In the genomic region with DNA sequence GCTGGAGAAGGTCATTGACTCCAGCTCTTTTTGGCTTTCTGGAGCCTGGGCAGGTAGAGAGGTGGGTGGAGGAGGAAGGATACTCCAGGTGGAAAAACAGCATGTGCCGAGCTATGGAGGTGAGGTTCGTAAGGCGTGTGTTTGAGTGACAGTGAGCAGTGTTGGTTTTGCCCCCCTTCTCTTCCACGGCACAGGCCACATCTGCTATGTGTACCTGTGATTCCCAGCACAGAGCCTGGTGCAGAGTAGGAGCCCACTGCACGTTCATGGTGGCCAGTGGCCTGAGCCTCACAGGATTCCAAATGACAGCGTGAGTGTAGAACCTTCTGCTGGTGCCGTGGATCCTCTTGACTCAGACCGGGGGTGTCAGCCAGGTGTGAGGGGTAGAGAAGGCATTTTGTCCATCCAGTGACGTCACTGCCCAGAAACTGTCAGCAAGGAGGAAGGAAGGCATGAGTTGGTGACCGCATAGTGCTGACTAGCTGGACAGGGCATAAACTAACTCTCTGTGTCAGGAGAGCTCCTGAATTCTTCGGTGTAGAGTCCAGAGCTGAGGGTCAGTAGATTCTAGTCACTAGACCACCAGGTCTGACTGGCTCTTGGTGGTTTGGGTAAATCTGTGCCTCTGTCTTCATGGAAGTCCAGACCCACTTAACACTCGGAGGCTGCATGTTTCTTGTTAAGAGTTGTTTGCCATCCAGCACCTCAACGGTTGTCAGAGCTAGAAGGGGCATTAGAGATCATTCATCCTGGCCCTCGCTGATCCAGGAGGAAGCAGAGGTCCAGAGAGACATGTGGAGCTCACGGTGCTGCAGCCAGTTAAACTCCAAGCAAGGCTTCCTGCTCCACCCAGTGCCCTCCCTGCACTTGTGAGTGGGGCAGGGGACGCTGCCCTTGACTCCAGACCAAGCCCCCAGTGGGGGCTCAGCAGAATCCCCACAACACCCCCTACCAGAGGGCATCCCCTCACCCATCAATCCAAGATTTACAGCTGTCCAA, we compare ENCODE assay signal across 13 cellular contexts. TPM values are rescaled to one million over a fixed set of nuclear protein-coding genes. Genes with fewer than 3 reads are reported as not detected.
DNase-seq lines count a peak whose midpoint lies in the region; ATAC-seq and TF ChIP-seq lines count a peak whose summit lies in the region.
"Had no signal": no experiment of that assay in that cellular context is flagged by ENCODE, and none has a peak within 500 bp of the region (broad histone marks: within the 10 kb centered on the region; RNA-seq: fewer than 3 reads in every experiment).

No MANE protein-coding gene starts in this region.

- H2BK120ac ChIP-seq in trophoblast cell (ENCODE audit: insufficient read depth, low read length, poor library complexity), result no peak overlapping the region

- TF ChIP-seq CTCF in Calu3 (IDR thresholded peaks at IDR 0.05; ENCODE audit: unreplicated experiment) (no peak), PC-9 (conservative IDR thresholded peaks at IDR 0.05) (no peak), hepatocyte (IDR thresholded peaks at IDR 0.05; ENCODE audit: poor library complexity) (no peak)

- H2BK12ac ChIP-seq in trophoblast cell (ENCODE audit: low read length), result no peak overlapping the region

- 84% methylated on average over 16 of the region's 16 CpGs for WGBS in hepatocyte (ENCODE audit: low lambda C conversion rate, missing lambda C conversion rate)
- WGBS in trophoblast cell (ENCODE audit: extremely low coverage, insufficient coverage, insufficient read length), result no CpG with 5 or more reads among the region's 16 CpGs

- peaks cover 52% of the 10 kb centered on the region for H3K36me3 Mint-ChIP-seq in Calu3 (ENCODE audit: insufficient read depth, unreplicated experiment)

- peak overlapping the region; percentile 14 for H3K14ac ChIP-seq in trophoblast cell (ENCODE audit: low read length)

- CTCF ChIA-PET in Calu3 (lab: Charles Lee) (interaction anchor here (0.8 to 6.5 kb wide), 5 partner anchors 10 to 344 kb away, joined by 3 to 89 read pairs (median 4); a partner anchor contains a TSS), PC-9 (lab: Charles Lee) (no interaction called here)

- H2AFZ ChIP-seq in PC-9 (no peak overlapping the region), hepatocyte (no peak overlapping the region), trophoblast cell (ENCODE audit: insufficient read depth, low read length, poor library complexity) (no peak overlapping the region)

- intact Hi-C loops in Calu3 (cut with micrococcal nuclease; ENCODE audit: unreplicated experiment) (no loop called here), PC-9 (cut with micrococcal nuclease; ENCODE audit: unreplicated experiment) (no loop called here)

- H3K36me3 ChIP-seq in PC-9 (ENCODE audit: low read depth), result peaks cover 16% of the 10 kb centered on the region; the same call in 1 of the 2 replicates
- no peaks in the 10 kb centered on the region for H3K36me3 ChIP-seq in hepatocyte (replicated peaks; ENCODE audit: insufficient read depth, low read depth)
- H3K36me3 ChIP-seq in trophoblast cell (ENCODE audit: control insufficient read depth in 1 of 2, insufficient read depth in 2 of 2, low read length in 2 of 2), result peaks cover 0 to 5% of the 10 kb centered on the region in 2 experiments

- H3K23ac ChIP-seq in trophoblast cell (ENCODE audit: low read length), result no peak overlapping the region

- H2AK5ac ChIP-seq in trophoblast cell (ENCODE audit: low read length), result no peak overlapping the region

- H4K8ac ChIP-seq in trophoblast cell (ENCODE audit: low read depth, low read length), result no peak overlapping the region

- ATAC-seq in HG03108 (IDR thresholded peaks at IDR 0.05; ENCODE audit: unreplicated experiment), result no peak
- ATAC-seq: T-cell had no signal

- H3K4me1 ChIP-seq in PC-9 (replicated peaks; ENCODE audit: insufficient read depth), result peaks cover 50% of the 10 kb centered on the region
- H3K4me1 ChIP-seq in hepatocyte (ENCODE audit: insufficient read depth), result peaks cover 41% of the 10 kb centered on the region
- H3K4me1 ChIP-seq in trophoblast cell (ENCODE audit: control insufficient read depth in 1 of 2, insufficient read depth in 2 of 2, low read length in 2 of 2), result peaks cover 6 to 11% of the 10 kb centered on the region in 2 experiments

- no peak overlapping the region for H4K12ac ChIP-seq in trophoblast cell (ENCODE audit: low read depth, low read length)

- peaks cover 87% of the 10 kb centered on the region for H3K79me2 ChIP-seq in PC-9 (ENCODE audit: low read depth)
- H3K79me2 ChIP-seq in hepatocyte, result peaks cover 71% of the 10 kb centered on the region
- peaks cover 12% of the 10 kb centered on the region for H3K79me2 ChIP-seq in trophoblast cell (ENCODE audit: control insufficient read depth, insufficient read depth, low read length, poor library complexity)

- H4K20me1 ChIP-seq in PC-9 (ENCODE audit: insufficient read depth) (peaks cover 7% of the 10 kb centered on the region; the same call in 1 of the 2 replicates), hepatocyte (ENCODE audit: insufficient read depth, poor library complexity, severe bottlenecking) (peaks cover 6% of the 10 kb centered on the region)

- no peaks in the 10 kb centered on the region for H3K9me2 ChIP-seq in PC-9 (ENCODE audit: insufficient read depth)
- no peaks in the 10 kb centered on the region for H3K9me2 ChIP-seq in hepatocyte (replicated peaks; ENCODE audit: insufficient read depth)

- H3K27ac Mint-ChIP-seq in Calu3 (ENCODE audit: unreplicated experiment), result peak overlapping the region; percentile 78
- H3K27ac Mint-ChIP-seq: activated T-cell treated with anti-CD3 and anti-CD28 coated beads, Interleukin-2, amount 50 U/mL, for 24 hours; T-cell had no signal

- H3K27me3 Mint-ChIP-seq in Calu3 (ENCODE audit: unreplicated experiment), result no peaks in the 10 kb centered on the region
- H3K27me3 Mint-ChIP-seq: activated T-cell treated with anti-CD3 and anti-CD28 coated beads, Interleukin-2, amount 50 U/mL, for 24 hours; CD8-positive, alpha-beta memory T cell; T-cell had no signal

- POLR2A ChIA-PET in PC-9 (lab: Charles Lee; ENCODE audit: unreplicated experiment), result no interaction called here

- H3K4me3 Mint-ChIP-seq in Calu3 (ENCODE audit: low read depth, unreplicated experiment), result peak overlapping the region; percentile 99
- H3K4me3 Mint-ChIP-seq: activated T-cell treated with anti-CD3 and anti-CD28 coated beads, Interleukin-2, amount 50 U/mL, for 24 hours; T-cell had no signal

- no peak overlapping the region for H4K91ac ChIP-seq in trophoblast cell (ENCODE audit: low read depth, low read length)

- H3K4me3 ChIP-seq in PC-9, result peak overlapping the region; percentile 80; the same call in 1 of the 2 replicates
- no peak overlapping the region for H3K4me3 ChIP-seq in hepatocyte
- no peak overlapping the region for H3K4me3 ChIP-seq in trophoblast cell (ENCODE audit: low read depth, low read length)

- peak overlapping the region; percentile 9 for H3K9ac ChIP-seq in trophoblast cell (ENCODE audit: low read length)

- peaks cover 12% of the 10 kb centered on the region for H3K79me1 ChIP-seq in trophoblast cell (ENCODE audit: low read length)

- BruUV-seq in Calu3 (replicated peaks; lab: Mats Ljungman, UMichigan) (no TSS peak), PC-9 (replicated peaks; lab: Mats Ljungman, UMichigan) (no TSS peak)

- H2BK5ac ChIP-seq in trophoblast cell (ENCODE audit: low read depth, low read length, poor library complexity), result no peak overlapping the region

- H3K4me1 Mint-ChIP-seq in Calu3 (ENCODE audit: low read depth, unreplicated experiment), result peaks cover 60% of the 10 kb centered on the region

- H3F3A ChIP-seq in PC-9 (ENCODE audit: insufficient read depth, low read depth), result peaks cover 28% of the 10 kb centered on the region; the same call in 1 of the 2 replicates

- H3K4me2 ChIP-seq in PC-9, result peak overlapping the region; percentile 85
- peak overlapping the region; percentile 90 for H3K4me2 ChIP-seq in hepatocyte
- no peak overlapping the region for H3K4me2 ChIP-seq in trophoblast cell (ENCODE audit: low read length)

- H3K9me3 Mint-ChIP-seq in Calu3 (ENCODE audit: low read depth, unreplicated experiment), result no peaks in the 10 kb centered on the region
- H3K9me3 Mint-ChIP-seq: activated T-cell treated with anti-CD3 and anti-CD28 coated beads, Interleukin-2, amount 50 U/mL, for 24 hours; CD8-positive, alpha-beta memory T cell; T-cell had no signal

- no peaks in the 10 kb centered on the region for H3K9me3 ChIP-seq in PC-9 (ENCODE audit: insufficient read depth, low read depth)
- no peaks in the 10 kb centered on the region for H3K9me3 ChIP-seq in hepatocyte (ENCODE audit: low read depth)
- peaks cover 2% of the 10 kb centered on the region for H3K9me3 ChIP-seq in trophoblast cell (ENCODE audit: insufficient read depth, low read depth, low read length)

- DNase-seq in Calu3 (no peak), PC-9 (no peak), hepatocyte (ENCODE audit: low spot score) (no peak), trophoblast cell (peak; percentile 66 to 76), RPMI8226 (no peak), MV-4-11 (lab: John Stamatoyannopoulos, UW) (no peak)
- DNase-seq: activated CD4-positive, CD25-positive, alpha-beta regulatory T cell treated with anti-CD3 and anti-CD28 coated beads, Interleukin-2, amount 50 U/mL, for 72 hours; activated T-cell treated with anti-CD3 and anti-CD28 coated beads, Interleukin-2, amount 50 U/mL, for 24 hours; CD8-positive, alpha-beta memory T cell; GF-D8; stimulated activated CD4-positive, alpha-beta T cell treated with anti-CD3 and anti-CD28 coated beads, Interleukin-2, amount 100 ng/mL, for 24 hours; T-cell had no signal

- H3K27me3 ChIP-seq in PC-9 (ENCODE audit: insufficient read depth, low read depth), result no peaks in the 10 kb centered on the region
- H3K27me3 ChIP-seq in hepatocyte, result no peaks in the 10 kb centered on the region
- H3K27me3 ChIP-seq in trophoblast cell (ENCODE audit: insufficient read depth, low read length), result no peaks in the 10 kb centered on the region

- peak overlapping the region; percentile 73 for H3K27ac ChIP-seq in PC-9
- H3K27ac ChIP-seq in hepatocyte, result peak overlapping the region; percentile 72
- no peak overlapping the region for H3K27ac ChIP-seq in trophoblast cell (ENCODE audit: low read depth, low read length)

- no peak overlapping the region for H3K18ac ChIP-seq in trophoblast cell (ENCODE audit: low read length)

- no peak overlapping the region for H3K4ac ChIP-seq in trophoblast cell (ENCODE audit: low read depth, low read length)

RNA-seq across cellular contexts. Expression of a gene that starts 3.8 kb away (rescaled TPM):
- 462 and 505 TPM in 2 replicates for total RNA-seq in Calu3 (2022)
- 226 and 263 TPM in 2 replicates for total RNA-seq in PC-9 (2021)
- 176 and 257 TPM in 2 replicates for total RNA-seq in hepatocyte
- 225 and 263 TPM in 2 replicates for polyA plus RNA-seq in hepatocyte
- polyA plus RNA-seq in trophoblast cell (2013), result 89.3 and 101 TPM in 2 replicates

Comparison
In these comparisons a context has a peak if more than half of its experiments do, and no peak if none do; other contexts are left out.
1. DNase-seq: peak in trophoblast cell (2 of 2); none in Calu3 (single experiment), PC-9 (0 of 2), hepatocyte (single experiment), RPMI8226 (single experiment) and MV-4-11 (single experiment).